Comparison of ENCODE assay signal across 13 cellular contexts in genomic region chr3:53822331-53822741, GRCh38. TPM values are rescaled to one million over a fixed set of nuclear protein-coding genes. Genes with fewer than 3 reads are reported as not detected.
"Had no signal": no experiment of that assay in that cellular context is flagged by ENCODE, and none has a peak within 500 bp of the region (broad histone marks: within the 10 kb centered on the region; RNA-seq: fewer than 3 reads in every experiment).

No MANE protein-coding gene starts in this region.

- FAIRE-seq: colon, small intestine had no signal

- H3K27me3 Mint-ChIP-seq: stimulated activated naive CD8-positive, alpha-beta T cell treated with anti-CD3 and anti-CD28 coated beads, Interleukin-15, Interleukin-2, amounts not matched to agents 100 ng/mL and 50 ng/mL, for 24 hours had no signal

- DNase-seq: activated CD4-positive, alpha-beta T cell treated with anti-CD3 and anti-CD28 coated beads, Interleukin-2, amount 10 ng/mL, durations not matched to agents 7 days and 5 days; activated CD8-positive, alpha-beta memory T cell treated with anti-CD3 and anti-CD28 coated beads for 24 hours; activated naive CD4-positive, alpha-beta T cell; T-cell; T-helper 9 cell had no signal

- ATAC-seq: T-cell had no signal

- H3K27ac Mint-ChIP-seq: activated CD4-positive, alpha-beta T cell treated with anti-CD3 and anti-CD28 coated beads, Interleukin-2, amount 10 ng/mL, durations not matched to agents 7 days and 5 days; mesothelial cell of epicardium; stimulated activated naive CD8-positive, alpha-beta T cell treated with anti-CD3 and anti-CD28 coated beads, Interleukin-15, Interleukin-2, amounts not matched to agents 100 ng/mL and 50 ng/mL, for 24 hours; T-cell had no signal

- H3K9me3 Mint-ChIP-seq: activated CD4-positive, alpha-beta T cell treated with anti-CD3 and anti-CD28 coated beads, Interleukin-2, amount 10 ng/mL, durations not matched to agents 7 days and 5 days; mesothelial cell of epicardium; neural crest cell; stimulated activated naive CD8-positive, alpha-beta T cell treated with anti-CD3 and anti-CD28 coated beads, Interleukin-15, Interleukin-2, amounts not matched to agents 100 ng/mL and 50 ng/mL, for 24 hours; T-cell had no signal

- H3K36me3 Mint-ChIP-seq: mesothelial cell of epicardium, T-cell had no signal

- H3K4me1 Mint-ChIP-seq: neural crest cell had no signal

- H3K4me3 Mint-ChIP-seq: activated CD4-positive, alpha-beta T cell treated with anti-CD3 and anti-CD28 coated beads, Interleukin-2, amount 10 ng/mL, durations not matched to agents 7 days and 5 days; mesothelial cell of epicardium; neural crest cell; stimulated activated naive CD8-positive, alpha-beta T cell treated with anti-CD3 and anti-CD28 coated beads, Interleukin-15, Interleukin-2, amounts not matched to agents 100 ng/mL and 50 ng/mL, for 24 hours; T-cell had no signal

RNA-seq across cellular contexts. Expression of gene IL17RB, which starts 24.0 kb away (rescaled TPM):
- total RNA-seq: ascending aorta, bronchial epithelial cell, myocyte had no signal
